ENCODE assay signal across 8 cellular contexts in the genomic region with DNA sequence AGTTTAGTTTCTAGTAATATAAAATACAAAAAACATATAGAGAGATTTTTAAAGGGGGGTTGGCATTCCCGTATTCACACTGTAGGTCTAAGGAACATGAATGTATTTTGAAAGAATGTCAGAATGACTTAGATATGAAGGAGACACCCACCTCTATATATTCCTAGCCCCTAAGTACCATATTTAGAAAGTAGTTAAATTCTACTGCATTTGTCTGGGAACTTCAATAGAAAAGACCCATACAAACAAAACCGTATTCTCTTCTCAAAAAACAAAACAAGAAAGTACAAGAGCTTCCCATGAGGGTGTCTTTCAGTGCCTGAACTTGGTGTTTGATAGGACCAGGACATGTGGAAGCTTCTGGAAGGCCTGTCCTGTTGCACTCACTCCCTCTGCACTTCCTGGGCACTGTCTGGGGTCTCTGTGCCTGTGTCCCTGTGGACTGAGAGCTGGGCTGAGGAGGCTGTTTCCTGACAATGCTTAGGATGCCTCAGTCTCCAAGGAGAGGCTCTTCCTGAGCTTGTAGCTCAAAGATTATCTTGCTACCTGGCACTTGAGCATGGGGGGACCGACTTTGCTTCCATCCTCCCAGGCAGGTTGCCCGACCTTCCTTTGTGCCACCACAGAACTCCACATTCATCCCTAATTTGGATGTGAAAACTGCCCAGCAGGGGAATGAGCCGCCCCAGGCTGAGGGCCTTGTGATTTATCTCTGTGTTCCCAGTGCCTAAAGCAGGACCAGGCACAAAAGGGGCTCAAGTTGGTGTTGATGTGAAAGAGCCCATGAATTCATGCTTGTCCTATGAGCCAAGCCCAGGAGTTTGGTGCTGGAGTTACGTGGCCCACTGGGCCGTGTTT. TPM values are rescaled to one million over a fixed set of nuclear protein-coding genes. Genes with fewer than 3 reads are reported as not detected.
A peak's percentile ranks its signal among the peaks of the same experiment; 100 is the strongest.
DNase-seq lines count a peak whose midpoint lies in the region; ATAC-seq and TF ChIP-seq lines count a peak whose summit lies in the region.

No MANE protein-coding gene starts in this region.

- H3K4me3 ChIP-seq in CD4-positive, CD25-positive, alpha-beta regulatory T cell (ENCODE audit: low read depth, low read length), result peak overlapping the region; percentile 91
- H3K4me3 ChIP-seq in OCI-LY7 (ENCODE audit: low read depth, low read length, poor library complexity, severe bottlenecking) (peak overlapping the region; percentile 36), endodermal cell (ENCODE audit: low read length) (no peak overlapping the region), neuronal stem cell (ENCODE audit: low read length in 2 of 2) (no peak overlapping the region)

- in situ Hi-C loops in ACHN (cut with HindIII; ENCODE audit: low pct_ligation_motif_present, low pct_unique_long_range_greater_than_20kb, low sequenced_read_pairs), result no loop called here

- no peak overlapping the region for H2AK5ac ChIP-seq in neuronal stem cell (ENCODE audit: low read depth, low read length)

- no peaks in the 10 kb centered on the region for H3K27me3 ChIP-seq in CD4-positive, CD25-positive, alpha-beta regulatory T cell (ENCODE audit: control insufficient read depth, insufficient read depth, low read length)
- H3K27me3 ChIP-seq in endodermal cell (ENCODE audit: control insufficient read depth, insufficient read depth, low read length, poor library complexity, severe bottlenecking) (no peaks in the 10 kb centered on the region), neuronal stem cell (ENCODE audit: control insufficient read depth in 3 of 3, insufficient read depth in 3 of 3, low read depth in 1 of 3, low read length in 3 of 3) (no peaks in the 10 kb centered on the region)

- no peak overlapping the region for H2BK120ac ChIP-seq in neuronal stem cell (ENCODE audit: low read depth, low read length)

- DNase-seq in CD4-positive, CD25-positive, alpha-beta regulatory T cell, result no peak
- DNase-seq in OCI-LY7 (ENCODE audit: low spot score) (no peak), endodermal cell (peak; percentile 84), neuronal stem cell (ENCODE audit: low spot score) (no peak), cortex of kidney (lab: John Stamatoyannopoulos, UW) (no peak), ACHN (no peak)

- H3K14ac ChIP-seq in neuronal stem cell (ENCODE audit: low read length), result no peak overlapping the region

- H3K79me1 ChIP-seq in neuronal stem cell (ENCODE audit: low read depth, low read length), result no peaks in the 10 kb centered on the region

- H3K9me3 Mint-ChIP-seq in CD4-positive, CD25-positive, alpha-beta regulatory T cell, result no peaks in the 10 kb centered on the region
- no peaks in the 10 kb centered on the region for H3K9me3 Mint-ChIP-seq in endodermal cell

- peak overlapping the region; percentile 35 for H3K18ac ChIP-seq in neuronal stem cell (ENCODE audit: low read length)

- H2BK5ac ChIP-seq in neuronal stem cell (ENCODE audit: low read length), result no peak overlapping the region

- H2BK12ac ChIP-seq in neuronal stem cell (ENCODE audit: low read length), result no peak overlapping the region

- WGBS in endodermal cell (ENCODE audit: insufficient coverage in 1 of 2, insufficient read length in 1 of 2), 2 experiments, result 54 to 59% methylated on average over 3 to 6 of the region's 7 CpGs
- no CpG with 5 or more reads among the region's 7 CpGs for WGBS in neuronal stem cell (ENCODE audit: extremely low coverage in 2 of 2, insufficient read length in 2 of 2, insufficient replicate concordance in 1 of 2), 2 donors

- peak overlapping the region; percentile 84 for H3K27ac ChIP-seq in CD4-positive, CD25-positive, alpha-beta regulatory T cell (ENCODE audit: insufficient read depth, low read length, poor library complexity, severe bottlenecking)
- H3K27ac ChIP-seq in OCI-LY7 (ENCODE audit: low read depth, low read length, poor library complexity, severe bottlenecking) (no peak overlapping the region), endodermal cell (ENCODE audit: low read depth, low read length) (no peak overlapping the region), neuronal stem cell (replicated peaks; ENCODE audit: low read length) (no peak overlapping the region)

- BruUV-seq in OCI-LY7 (replicated peaks; lab: Mats Ljungman, UMichigan), result no TSS peak

- no peaks in the 10 kb centered on the region for H3K36me3 Mint-ChIP-seq in CD4-positive, CD25-positive, alpha-beta regulatory T cell
- H3K36me3 Mint-ChIP-seq in endodermal cell (ENCODE audit: low read depth), result no peaks in the 10 kb centered on the region

- peak overlapping the region; percentile 71 for H2BK15ac ChIP-seq in neuronal stem cell (ENCODE audit: low read length)

- no peaks in the 10 kb centered on the region for H3K9me2 ChIP-seq in OCI-LY7 (ENCODE audit: insufficient read depth, low read length)

- no peak overlapping the region for H3K23ac ChIP-seq in neuronal stem cell (ENCODE audit: low read depth, low read length, poor library complexity)

- peaks cover 18% of the 10 kb centered on the region for H3K4me1 ChIP-seq in CD4-positive, CD25-positive, alpha-beta regulatory T cell (ENCODE audit: control insufficient read depth, insufficient read depth, low read length, poor library complexity, severe bottlenecking)
- H3K4me1 ChIP-seq in OCI-LY7 (ENCODE audit: insufficient read depth, low read length, poor library complexity, severe bottlenecking) (peaks cover 11% of the 10 kb centered on the region), endodermal cell (ENCODE audit: control insufficient read depth, insufficient read depth, low read length) (peaks cover 45% of the 10 kb centered on the region), neuronal stem cell (ENCODE audit: control insufficient read depth in 2 of 2, insufficient read depth in 1 of 2, low read depth in 1 of 2, low read length in 2 of 2) (peaks cover 5 to 11% of the 10 kb centered on the region in 2 donors)

- peaks cover 19 to 36% (median 35%) of the 10 kb centered on the region in 4 donors for H3K4me1 Mint-ChIP-seq in CD4-positive, CD25-positive, alpha-beta regulatory T cell
- peaks cover 80% of the 10 kb centered on the region for H3K4me1 Mint-ChIP-seq in endodermal cell

- H3K9me3 ChIP-seq in CD4-positive, CD25-positive, alpha-beta regulatory T cell (ENCODE audit: control insufficient read depth in 2 of 2, low read length in 2 of 2), result no peaks in the 10 kb centered on the region
- H3K9me3 ChIP-seq in OCI-LY7 (ENCODE audit: low read length) (no peaks in the 10 kb centered on the region), endodermal cell (ENCODE audit: control insufficient read depth, low read length) (no peaks in the 10 kb centered on the region), neuronal stem cell (replicated peaks in 1 of 2; ENCODE audit: control insufficient read depth in 2 of 2, insufficient read depth in 1 of 2, low read depth in 1 of 2, low read length in 2 of 2) (no peaks in the 10 kb centered on the region)

- intact Hi-C loops in OCI-LY7 (cut with micrococcal nuclease; ENCODE audit: unreplicated experiment), result no loop called here

- TF ChIP-seq CTCF in OCI-LY7 (conservative IDR thresholded peaks at IDR 0.05; ENCODE audit: low read length), result no peak
- peak; percentile 36 for TF ChIP-seq CTCF in endodermal cell (conservative IDR thresholded peaks at IDR 0.05)

- CTCF ChIA-PET in OCI-LY7 (lab: Charles Lee; ENCODE audit: unreplicated experiment), result no interaction called here

- peak overlapping the region; percentile 56 for H3K4me2 ChIP-seq in OCI-LY7 (ENCODE audit: low read length)
- H3K4me2 ChIP-seq in neuronal stem cell (ENCODE audit: insufficient read depth, low read length, poor library complexity, severe bottlenecking), result no peak overlapping the region

- peak overlapping the region; percentile 77 to 98 (median 93) for H3K27ac Mint-ChIP-seq in CD4-positive, CD25-positive, alpha-beta regulatory T cell
- peak overlapping the region; percentile 78 for H3K27ac Mint-ChIP-seq in endodermal cell

- no peak overlapping the region for H4K91ac ChIP-seq in neuronal stem cell (ENCODE audit: low read depth, low read length, poor library complexity)

- peak overlapping the region; percentile 84 to 92 (median 86) for H3K4me3 Mint-ChIP-seq in CD4-positive, CD25-positive, alpha-beta regulatory T cell
- H3K4me3 Mint-ChIP-seq in endodermal cell, result no peak overlapping the region

- POLR2A ChIA-PET in OCI-LY7 (lab: Charles Lee), result interaction anchor here (0.7 to 1.2 kb wide), 7 partner anchors 13 to 139 kb away, joined by 3 to 9 read pairs (median 3); no protein-coding TSS in a partner anchor

- H3K4ac ChIP-seq in neuronal stem cell (ENCODE audit: low read length), result no peak overlapping the region

- peak in 1 of 2 donors; percentile 18 for ATAC-seq in CD4-positive, CD25-positive, alpha-beta regulatory T cell (ENCODE audit: low read depth in 2 of 2)
- ATAC-seq in HG03108 (IDR thresholded peaks at IDR 0.05; ENCODE audit: unreplicated experiment), result no peak
- ATAC-seq in HG02610 (IDR thresholded peaks at IDR 0.05; ENCODE audit: unreplicated experiment), result no peak

- H4K8ac ChIP-seq in neuronal stem cell (ENCODE audit: low read depth, low read length), result no peak overlapping the region

- no peaks in the 10 kb centered on the region for H3K36me3 ChIP-seq in CD4-positive, CD25-positive, alpha-beta regulatory T cell (ENCODE audit: control insufficient read depth, insufficient read depth, low read length)
- H3K36me3 ChIP-seq in OCI-LY7 (ENCODE audit: insufficient read depth, low read length) (no peaks in the 10 kb centered on the region), endodermal cell (ENCODE audit: control insufficient read depth, insufficient read depth, low read length) (no peaks in the 10 kb centered on the region), neuronal stem cell (replicated peaks in 1 of 2; ENCODE audit: control insufficient read depth in 2 of 2, insufficient read depth in 2 of 2, low read length in 2 of 2) (no peaks in the 10 kb centered on the region)

- H3K79me2 ChIP-seq in OCI-LY7 (ENCODE audit: insufficient read depth, low read depth, low read length), result no peaks in the 10 kb centered on the region

- H3K9ac ChIP-seq in endodermal cell (ENCODE audit: extremely low read depth, low read length, poor library complexity, severe bottlenecking) (no peak overlapping the region), neuronal stem cell (ENCODE audit: low read depth, low read length, poor library complexity) (no peak overlapping the region)

- H4K20me1 ChIP-seq in OCI-LY7 (ENCODE audit: insufficient read depth, low read length), result no peaks in the 10 kb centered on the region

- no peaks in the 10 kb centered on the region for H3K27me3 Mint-ChIP-seq in CD4-positive, CD25-positive, alpha-beta regulatory T cell
- H3K27me3 Mint-ChIP-seq in endodermal cell (ENCODE audit: insufficient read depth), result no peaks in the 10 kb centered on the region

- H2AFZ ChIP-seq in OCI-LY7 (ENCODE audit: low read length), result peak overlapping the region; percentile 98
- H2AFZ ChIP-seq in neuronal stem cell (ENCODE audit: low read length), result peak overlapping the region; percentile 25

RNA-seq across cellular contexts. Expression of gene KLF6, which starts 44.4 kb away (rescaled TPM):
- total RNA-seq in CD4-positive, CD25-positive, alpha-beta regulatory T cell, result 1,887 TPM
- 100 to 1,000 TPM; 630 to 812 (median 656) TPM for polyA plus RNA-seq in CD4-positive, CD25-positive, alpha-beta regulatory T cell
- 19.2 and 24.0 TPM in 2 replicates for total RNA-seq in OCI-LY7 (2014; rRNA removed; shearing (Covaris generic))
- total RNA-seq in OCI-LY7 (2022) (43.0 and 54.0 TPM in 2 replicates), endodermal cell (10 to 100 TPM; 59.0 to 71.2 TPM)
- polyA plus RNA-seq in endodermal cell (2013, experiment 1 of 2), result 36.4 TPM
- polyA plus RNA-seq in endodermal cell (2013, experiment 2 of 2), result 43.6 TPM
- 12.9 TPM for polyA plus RNA-seq in neuronal stem cell (2013, experiment 1 of 2)
- polyA plus RNA-seq in neuronal stem cell (2013, experiment 2 of 2), result 13.2 TPM

Comparison
In these comparisons a context has a peak if more than half of its experiments do, and no peak if none do; other contexts are left out.
1. H3K4me3 ChIP-seq: peak in CD4-positive, CD25-positive, alpha-beta regulatory T cell (single experiment) and OCI-LY7 (single experiment); none in endodermal cell (single experiment) and neuronal stem cell (0 of 2).
2. RNA of gene KLF6, which starts 44.4 kb away (total RNA-seq): 1,887 TPM in CD4-positive, CD25-positive, alpha-beta regulatory T cell (single experiment); 59.0 to 71.2 TPM in endodermal cell and 19.2 to 54.0 TPM in OCI-LY7; every median in the first group is over 10 times any median in the second.